ENCODE assay signal across 15 cellular contexts in genomic region chr9:122334916-122335315, GRCh38.
"Had no signal": no experiment of that assay in that cellular context is flagged by ENCODE, and none has a peak within 500 bp of the region (broad histone marks: within the 10 kb centered on the region; RNA-seq: fewer than 3 reads in every experiment).

No MANE protein-coding gene starts in this region.

- DNase-seq: activated CD4-positive, alpha-beta T cell treated with anti-CD3 and anti-CD28 coated beads, Interleukin-2, amount 50 U/mL, for 4 hours; activated CD4-positive, CD25-positive, alpha-beta regulatory T cell treated with anti-CD3 and anti-CD28 coated beads, Interleukin-2, amount 50 U/mL, for 72 hours; activated naive CD4-positive, alpha-beta T cell treated with anti-CD3 and anti-CD28 coated beads for 36 hours; caudate nucleus; colonic mucosa; esophagus squamous epithelium; heart left ventricle; immature natural killer cell; left cardiac atrium; ovary; stimulated activated CD4-positive, alpha-beta T cell treated with anti-CD3 and anti-CD28 coated beads, Interleukin-2, amount 100 ng/mL, for 48 hours; T-cell; T-helper 9 cell; tibial artery had no signal

- ATAC-seq: heart left ventricle; left cardiac atrium; stimulated activated memory B cell treated with anti-CD40 and anti-IgM and Interleukin-4, amounts not matched to agents 10 μg/mL and 1 μg/mL and 100 μg/mL, for 72 hours; T-cell had no signal
